8 cellular contexts compared by ENCODE assay signal in genomic region chr2:130864830-130865229, GRCh38. TPM values are rescaled to one million over a fixed set of nuclear protein-coding genes. Genes with fewer than 3 reads are reported as not detected.
DNase-seq lines count a peak whose midpoint lies in the region; ATAC-seq, FAIRE-seq and TF ChIP-seq lines count a peak whose summit lies in the region.

No MANE protein-coding gene starts in this region.

- intact Hi-C loops in pancreas (cut with DNase I) = no loop called here

- WGBS in pancreas, 2 donors = 3 to 4% methylated on average over 5 of the region's 5 CpGs

- H3K4me3 Mint-ChIP-seq in activated CD4-positive, alpha-beta T cell treated with anti-CD3 and anti-CD28 coated beads, Interleukin-2, amount 10 ng/mL, durations not matched to agents 7 days and 5 days = no peak overlapping the region

- H3K9me3 Mint-ChIP-seq in activated CD4-positive, alpha-beta T cell treated with anti-CD3 and anti-CD28 coated beads, Interleukin-2, amount 10 ng/mL, durations not matched to agents 7 days and 5 days = no peaks in the 10 kb centered on the region

- no peaks in the 10 kb centered on the region for H3K36me3 ChIP-seq in HEK293 (ENCODE audit: control insufficient read depth in 2 of 2, insufficient read depth in 1 of 2, low read length in 2 of 2)
- no peaks in the 10 kb centered on the region for H3K36me3 ChIP-seq in pancreas

- H3K27me3 ChIP-seq in pancreas = no peaks in the 10 kb centered on the region

- H3K9me3 ChIP-seq in HEK293 (ENCODE audit: control insufficient read depth, insufficient read depth, low read depth, low read length) (no peaks in the 10 kb centered on the region), pancreas (no peaks in the 10 kb centered on the region)

- H3K36me3 Mint-ChIP-seq in activated CD4-positive, alpha-beta T cell treated with anti-CD3 and anti-CD28 coated beads, Interleukin-2, amount 10 ng/mL, durations not matched to agents 7 days and 5 days (ENCODE audit: low read depth) = no peaks in the 10 kb centered on the region

- ATAC-seq in pancreas = peak; percentile 98 to 99 (median 99)

- DNase-seq in NCI-H2227 (lab: John Stamatoyannopoulos, UW; ENCODE audit: unreplicated experiment) (peak; percentile 55), dedifferentiated amniotic fluid mesenchymal stem cell (ENCODE audit: extremely low spot score) (peak; percentile 58), pancreas (peak; percentile 62 to 90 (median 83)), AG20443 (ENCODE audit: low spot score) (no peak), HuH-7.5 (ENCODE audit: low spot score) (no peak)
- no peak for DNase-seq in activated CD4-positive, alpha-beta T cell treated with anti-CD3 and anti-CD28 coated beads, Interleukin-2, amount 10 ng/mL, durations not matched to agents 7 days and 5 days
- no peak for DNase-seq in stimulated activated CD4-positive, alpha-beta T cell treated with anti-CD3 and anti-CD28 coated beads, Interleukin-1b, Interleukin-23, amount 100 ng/mL, for 48 hours

- H3K4me1 ChIP-seq in HEK293 (ENCODE audit: control insufficient read depth, insufficient read depth, low read length) (no peaks in the 10 kb centered on the region), pancreas (peaks cover 0 to 4% (median 3%) of the 10 kb centered on the region in 3 donors)

- POLR2A ChIA-PET in HEK293 (lab: Yijun Ruan, JAX) = no interaction called here
- POLR2A ChIA-PET in activated CD4-positive, alpha-beta T cell treated with anti-CD3 and anti-CD28 coated beads, Interleukin-2, amount 10 ng/mL, durations not matched to agents 7 days and 5 days (lab: Charles Lee) = no interaction called here

- H3K27ac Mint-ChIP-seq in activated CD4-positive, alpha-beta T cell treated with anti-CD3 and anti-CD28 coated beads, Interleukin-2, amount 10 ng/mL, durations not matched to agents 7 days and 5 days = no peak overlapping the region

- H3K4me3 ChIP-seq in HEK293 (ENCODE audit: low read depth, low read length) (no peak overlapping the region), pancreas (no peak overlapping the region)

- CTCF ChIA-PET in HEK293 (lab: Yijun Ruan, JAX) = interaction anchor here (0.9 to 1.8 kb wide), 2 partner anchors 9 to 67 kb away, joined by 5 to 10 read pairs; no protein-coding TSS in a partner anchor
- CTCF ChIA-PET in activated CD4-positive, alpha-beta T cell treated with anti-CD3 and anti-CD28 coated beads, Interleukin-2, amount 10 ng/mL, durations not matched to agents 7 days and 5 days (lab: Charles Lee) = interaction anchor here (1.7 kb wide), 1 partner anchor 67 kb away, joined by 6 read pairs; no protein-coding TSS in a partner anchor

- peaks cover 3% of the 10 kb centered on the region for H3K27me3 Mint-ChIP-seq in activated CD4-positive, alpha-beta T cell treated with anti-CD3 and anti-CD28 coated beads, Interleukin-2, amount 10 ng/mL, durations not matched to agents 7 days and 5 days

- no peak for TF ChIP-seq CTCF in HEK293 (tag by site-specific recombination; IDR thresholded peaks at IDR 0.05)
- no peak for TF ChIP-seq CTCF in pancreas (IDR thresholded peaks at IDR 0.05)

- no peak for FAIRE-seq in pancreas (lab: Jason Lieb, UNC)

- H3K4me1 Mint-ChIP-seq in activated CD4-positive, alpha-beta T cell treated with anti-CD3 and anti-CD28 coated beads, Interleukin-2, amount 10 ng/mL, durations not matched to agents 7 days and 5 days = no peaks in the 10 kb centered on the region

- H3K27ac ChIP-seq in HEK293 (ENCODE audit: extremely low read depth, low read depth, low read length) (no peak overlapping the region), pancreas (peak overlapping the region in 1 of 4 donors; percentile 58)

TF ChIP-seq in HEK293, 187 proteins besides CTCF, POLR2A, EP300 and RAD21:
- TF ChIP-seq ZNF394 (tag by site-specific recombination; IDR thresholded peaks at IDR 0.05; ENCODE audit: borderline replicate concordance) = peak; percentile 60; the same call in 1 of the 2 replicates
- no peak for TF ChIP-seq REPIN1 (tag by site-specific recombination; IDR thresholded peaks at IDR 0.05; ENCODE audit: low read depth)
- TF ChIP-seq ZBTB17 (tag by site-specific recombination; IDR thresholded peaks at IDR 0.05) = peak; percentile 38; the same call in 1 of the 2 replicates

RNA-seq across cellular contexts. Expression of gene ARHGEF4, which starts 28.1 kb away (rescaled TPM):
- total RNA-seq in pancreas = 10 to 100 TPM; 16.3 to 24.1 (median 18.5) TPM
- polyA plus RNA-seq in pancreas = 10 to 100 TPM; 31.6 to 58.2 TPM
- under 1 TPM; 0.40 to 0.47 TPM for total RNA-seq in activated CD4-positive, alpha-beta T cell treated with anti-CD3 and anti-CD28 coated beads, Interleukin-2, amount 10 ng/mL, durations not matched to agents 7 days and 5 days

Comparison
In these comparisons a context has a peak if more than half of its experiments do, and no peak if none do; other contexts are left out.
1. DNase-seq: peak in NCI-H2227 (single experiment), dedifferentiated amniotic fluid mesenchymal stem cell (single experiment) and pancreas (6 of 6); none in activated CD4-positive, alpha-beta T cell treated with anti-CD3 and anti-CD28 coated beads, Interleukin-2, amount 10 ng/mL, durations not matched to agents 7 days and 5 days (single experiment), AG20443 (single experiment), stimulated activated CD4-positive, alpha-beta T cell treated with anti-CD3 and anti-CD28 coated beads, Interleukin-1b, Interleukin-23, amount 100 ng/mL, for 48 hours (single experiment) and HuH-7.5 (single experiment).
2. RNA of gene ARHGEF4, which starts 28.1 kb away (total RNA-seq): 16.3 to 24.1 TPM in pancreas; 0.40 to 0.47 TPM in activated CD4-positive, alpha-beta T cell treated with anti-CD3 and anti-CD28 coated beads, Interleukin-2, amount 10 ng/mL, durations not matched to agents 7 days and 5 days; every median in the first group is over 10 times any median in the second.